ENCODE assay signal across 1 cellular context in genomic region chr6:41560440-41561192, GRCh38.
TF ChIP-seq lines count a peak whose summit lies in the region.

No MANE protein-coding gene starts in this region.

TF ChIP-seq in GM12878, 131 proteins besides CTCF, POLR2A, EP300 and RAD21 (continued from another document and continues in another):
- 0 out of 2 replicates have a peak, but pooled peaks have one; percentile 11 for TF ChIP-seq NKRF (conservative IDR thresholded peaks at IDR 0.05)
- no peak for TF ChIP-seq MLLT1 (IDR thresholded peaks at IDR 0.05)
- TF ChIP-seq ETV6 (conservative IDR thresholded peaks at IDR 0.05 in 1 of 2, IDR thresholded peaks at IDR 0.05 in 1 of 2; ENCODE audit: borderline replicate concordance in 1 of 2, low read depth in 1 of 2): peak in 1 of 2 experiments; percentile 92; a peak in 2 of 4 replicates
- TF ChIP-seq CBX5 (IDR thresholded peaks at IDR 0.05; ENCODE audit: low read depth): no peak
- TF ChIP-seq NRF1 (conservative IDR thresholded peaks at IDR 0.05; ENCODE audit: low read depth, low read length): 0 out of 2 replicates have a peak, but pooled peaks have one; percentile 9
- TF ChIP-seq BCL11A (IDR thresholded peaks at IDR 0.05; ENCODE audit: low read depth, low read length): no peak
- no peak for TF ChIP-seq HCFC1 (IDR thresholded peaks at IDR 0.05; ENCODE audit: low read length)
- TF ChIP-seq KAT2A (conservative IDR thresholded peaks at IDR 0.05; ENCODE audit: control insufficient read depth, low read depth, low read length): no peak
- no peak for TF ChIP-seq YBX1 (IDR thresholded peaks at IDR 0.05)
- no peak for TF ChIP-seq TARDBP (IDR thresholded peaks at IDR 0.05; ENCODE audit: borderline replicate concordance)
- TF ChIP-seq STAT1 (conservative IDR thresholded peaks at IDR 0.05): no peak
- no peak for TF ChIP-seq PAX8 (IDR thresholded peaks at IDR 0.05)
- TF ChIP-seq MYC (IDR thresholded peaks at IDR 0.05; ENCODE audit: insufficient read depth, insufficient read length, insufficient replicate concordance, low read length, severe bottlenecking): no peak
- TF ChIP-seq RCOR1 (conservative IDR thresholded peaks at IDR 0.05; ENCODE audit: low read depth, low read length): no peak
- peak; percentile 65 for TF ChIP-seq EED (IDR thresholded peaks at IDR 0.05; ENCODE audit: low read depth)
- peak; percentile 38 to 63; a peak in 2 of 4 replicates for TF ChIP-seq BHLHE40 (IDR thresholded peaks at IDR 0.05; ENCODE audit: borderline replicate concordance in 1 of 2, low read depth in 2 of 2, low read length in 1 of 2)
- TF ChIP-seq IRF4 (IDR thresholded peaks at IDR 0.05; ENCODE audit: low read depth, low read length): no peak
- no peak for TF ChIP-seq BMI1 (IDR thresholded peaks at IDR 0.05; ENCODE audit: borderline replicate concordance)
- TF ChIP-seq ZNF592 (IDR thresholded peaks at IDR 0.05): no peak
- no peak for TF ChIP-seq ZSCAN29 (IDR thresholded peaks at IDR 0.05)
- TF ChIP-seq ZNF384 (IDR thresholded peaks at IDR 0.05; ENCODE audit: borderline replicate concordance, low read depth, low read length): no peak
- no peak for TF ChIP-seq MYB (IDR thresholded peaks at IDR 0.05; ENCODE audit: borderline replicate concordance, low read depth, low read length)
- TF ChIP-seq ZNF687 (IDR thresholded peaks at IDR 0.05): peak; percentile 33; the same call in 1 of the 2 replicates
- no peak for TF ChIP-seq JUNB (IDR thresholded peaks at IDR 0.05)
- no peak for TF ChIP-seq TCF7 (IDR thresholded peaks at IDR 0.05; ENCODE audit: borderline replicate concordance)
- peak; percentile 28 for TF ChIP-seq MEF2B (IDR thresholded peaks at IDR 0.05; ENCODE audit: partially characterized antibody, poor library complexity, severe bottlenecking)
- peak; percentile 45; the same call in 1 of the 2 replicates for TF ChIP-seq NFIC (IDR thresholded peaks at IDR 0.05; ENCODE audit: low read depth, low read length)
- no peak for TF ChIP-seq RB1 (IDR thresholded peaks at IDR 0.05; ENCODE audit: borderline replicate concordance)
- no peak for TF ChIP-seq ZNF217 (IDR thresholded peaks at IDR 0.05)
- TF ChIP-seq SIN3A (IDR thresholded peaks at IDR 0.05; ENCODE audit: low read depth, low read length): no peak
- no peak for TF ChIP-seq SRF (IDR thresholded peaks at IDR 0.05; ENCODE audit: low read depth in 2 of 2, low read length in 2 of 2)
- TF ChIP-seq SIX5 (IDR thresholded peaks at IDR 0.05; ENCODE audit: low read depth, low read length, severe bottlenecking): no peak
- peak; percentile 61; the same call in 1 of the 2 replicates for TF ChIP-seq ELK1 (IDR thresholded peaks at IDR 0.05; ENCODE audit: low read depth, low read length)
- 0 out of 2 replicates have a peak, but pooled peaks have one; percentile 9 for TF ChIP-seq MEF2A (IDR thresholded peaks at IDR 0.05; ENCODE audit: insufficient read depth, low read depth, low read length)
- TF ChIP-seq SUPT20H (IDR thresholded peaks at IDR 0.05; ENCODE audit: borderline replicate concordance, control insufficient read depth, low read depth, low read length): no peak
- no peak for TF ChIP-seq ATF2 (IDR thresholded peaks at IDR 0.05; ENCODE audit: low read length)
- 0 out of 2 replicates have a peak, but pooled peaks have one; percentile 24 for TF ChIP-seq BACH1 (IDR thresholded peaks at IDR 0.05; ENCODE audit: borderline replicate concordance)
- no peak; the same call in 1 of the 2 replicates for TF ChIP-seq ATF7 (IDR thresholded peaks at IDR 0.05; ENCODE audit: low read depth)
- peak; percentile 50; the same call in 1 of the 2 replicates for TF ChIP-seq ZBTB40 (IDR thresholded peaks at IDR 0.05; ENCODE audit: borderline replicate concordance)
- TF ChIP-seq CHD1 (IDR thresholded peaks at IDR 0.05; ENCODE audit: low read depth, low read length): no peak
- TF ChIP-seq GABPA (IDR thresholded peaks at IDR 0.05; ENCODE audit: low read depth): peak; percentile 80
- peak; percentile 89 for TF ChIP-seq CREB1 (IDR thresholded peaks at IDR 0.05; ENCODE audit: low read depth)
- no peak for TF ChIP-seq CHD4 (IDR thresholded peaks at IDR 0.05)
- no peak for TF ChIP-seq CEBPB (IDR thresholded peaks at IDR 0.05; ENCODE audit: borderline replicate concordance in 1 of 2, low read depth in 2 of 2, low read length in 2 of 2)
- TF ChIP-seq KLF5 (IDR thresholded peaks at IDR 0.05; ENCODE audit: partially characterized antibody): no peak
